Comparison of ENCODE assay signal across 16 cellular contexts in genomic region chr3:128276577-128277183, GRCh38.
DNase-seq lines count a peak whose midpoint lies in the region; ATAC-seq, FAIRE-seq and TF ChIP-seq lines count a peak whose summit lies in the region.
"Had no signal": no experiment of that assay in that cellular context is flagged by ENCODE, and none has a peak within 500 bp of the region (broad histone marks: within the 10 kb centered on the region; RNA-seq: fewer than 3 reads in every experiment).

No MANE protein-coding gene starts in this region.

- no peak for TF ChIP-seq POLR2A in H1 (IDR thresholded peaks at IDR 0.05; ENCODE audit: control extremely low read depth in 1 of 2, low read depth in 2 of 2, low read length in 2 of 2)

- H3K4me1 ChIP-seq in H1 (replicated peaks in 1 of 4; ENCODE audit: control insufficient read depth in 3 of 4, insufficient read depth in 4 of 4, low read length in 3 of 4): peaks cover 17 to 54% (median 35%) of the 10 kb centered on the region in 4 experiments
- H3K4me1 ChIP-seq in upper lobe of right lung: peaks cover 13% of the 10 kb centered on the region
- no peaks in the 10 kb centered on the region for H3K4me1 ChIP-seq in colonic mucosa

- H4K8ac ChIP-seq in H1 (ENCODE audit: extremely low read depth, insufficient read depth, low read length): no peak overlapping the region

- H3K79me1 ChIP-seq in H1 (ENCODE audit: low read depth, low read length): no peaks in the 10 kb centered on the region

- no peak overlapping the region for H3K56ac ChIP-seq in H1 (replicated peaks; ENCODE audit: insufficient read length, low read depth, low read length)

- H3K36me3 ChIP-seq in H1 (ENCODE audit: control insufficient read depth in 2 of 4, insufficient read depth in 4 of 4, low read length in 3 of 4) (no peaks in the 10 kb centered on the region), upper lobe of right lung (no peaks in the 10 kb centered on the region), colonic mucosa (no peaks in the 10 kb centered on the region)
- H3K36me3 ChIP-seq: HAP-1 had no signal

- 0 out of 2 replicates have a peak overlapping the region, but pooled peaks have one; percentile 12 for H2BK5ac ChIP-seq in H1 (ENCODE audit: low read depth, low read length)

- peak overlapping the region; percentile 52 for H4K91ac ChIP-seq in H1 (replicated peaks; ENCODE audit: insufficient read length, low read length)

- CTCF ChIA-PET in activated CD4-positive, alpha-beta T cell treated with anti-CD3 and anti-CD28 coated beads for 36 hours (lab: Charles Lee): no interaction called here
- CTCF ChIA-PET in H1 (lab: Charles Lee; ENCODE audit: partially characterized antibody): interaction anchor here (0.6 to 4.3 kb wide), 7 partner anchors 9 to 147 kb away, joined by 3 to 22 read pairs (median 3); no protein-coding TSS in a partner anchor

- H3K27ac Mint-ChIP-seq in activated CD4-positive, alpha-beta T cell treated with anti-CD3 and anti-CD28 coated beads for 36 hours: no peak overlapping the region
- peak overlapping the region; percentile 73 to 94 (median 92) for H3K27ac Mint-ChIP-seq in nephron
- H3K27ac Mint-ChIP-seq in activated T-helper 2 cell treated with anti-CD3 and anti-CD28 coated beads, Interferon-gamma antibody, Interleukin-2, Interleukin-4, amounts not matched to agents 10 μg/mL and 5 μg/mL and 100 μg/mL, durations not matched to agents 14 hours and 24 hours and 36 hours: no peak overlapping the region

- intact Hi-C loops in activated CD4-positive, alpha-beta T cell treated with anti-CD3 and anti-CD28 coated beads for 36 hours (cut with DNase I, micrococcal nuclease): no loop called here
- intact Hi-C loops in upper lobe of right lung (cut with DNase I) (no loop called here), colonic mucosa (cut with DNase I) (no loop called here)
- intact Hi-C loops in activated T-helper 2 cell treated with anti-CD3 and anti-CD28 coated beads, Interferon-gamma antibody, Interleukin-2, Interleukin-4, amounts not matched to agents 10 μg/mL and 5 μg/mL and 100 μg/mL, durations not matched to agents 14 hours and 24 hours and 36 hours (cut with micrococcal nuclease): no loop called here

- TF ChIP-seq CTCF in H1 (IDR thresholded peaks at IDR 0.05; ENCODE audit: control extremely low read depth in 1 of 3, insufficient read depth in 1 of 3, low read depth in 1 of 3, low read length in 3 of 3) (no peak), nephron (IDR thresholded peaks at IDR 0.05; ENCODE audit: unreplicated experiment in 3 of 3) (no peak), upper lobe of right lung (IDR thresholded peaks at IDR 0.05) (no peak), colonic mucosa (IDR thresholded peaks at IDR 0.05) (no peak)

- no peak overlapping the region for H3K18ac ChIP-seq in H1 (ENCODE audit: extremely low read depth, low read length)

- H2BK12ac ChIP-seq in H1 (ENCODE audit: low read depth, low read length): 0 out of 2 replicates have a peak overlapping the region, but pooled peaks have one; percentile 39

- 0 out of 2 replicates have a peak overlapping the region, but pooled peaks have one; percentile 29 for H2BK15ac ChIP-seq in H1 (ENCODE audit: low read length)

- no peak overlapping the region for H2BK20ac ChIP-seq in H1 (ENCODE audit: low read length)

- POLR2A ChIA-PET in activated CD4-positive, alpha-beta T cell treated with anti-CD3 and anti-CD28 coated beads for 36 hours (lab: Charles Lee): no interaction called here
- POLR2A ChIA-PET in H1 (lab: Charles Lee; ENCODE audit: partially characterized antibody): interaction anchor here (0.7 kb wide), 1 partner anchor 16 kb away, joined by 3 read pairs; no protein-coding TSS in a partner anchor

- H3K27ac ChIP-seq in H1 (ENCODE audit: low read depth, low read length) (no peak overlapping the region), upper lobe of right lung (no peak overlapping the region), colonic mucosa (no peak overlapping the region)
- H3K27ac ChIP-seq: 22Rv1 had no signal

- H3K23ac ChIP-seq in H1 (ENCODE audit: insufficient read length): no peak overlapping the region

- peak overlapping the region; percentile 88; the same call in 1 of the 2 replicates for H2AK5ac ChIP-seq in H1 (ENCODE audit: low read depth, low read length)

- H3K9me3 ChIP-seq in H1 (ENCODE audit: insufficient read depth in 2 of 2, low read depth in 1 of 2, low read length in 1 of 2) (no peaks in the 10 kb centered on the region), upper lobe of right lung (no peaks in the 10 kb centered on the region), colonic mucosa (no peaks in the 10 kb centered on the region)
- H3K9me3 ChIP-seq: HAP-1 had no signal

- H3K9me3 Mint-ChIP-seq in activated CD4-positive, alpha-beta T cell treated with anti-CD3 and anti-CD28 coated beads for 36 hours (ENCODE audit: low read depth): no peaks in the 10 kb centered on the region
- H3K9me3 Mint-ChIP-seq in nephron: no peaks in the 10 kb centered on the region
- H3K9me3 Mint-ChIP-seq in activated T-helper 2 cell treated with anti-CD3 and anti-CD28 coated beads, Interferon-gamma antibody, Interleukin-2, Interleukin-4, amounts not matched to agents 10 μg/mL and 5 μg/mL and 100 μg/mL, durations not matched to agents 14 hours and 24 hours and 36 hours: no peaks in the 10 kb centered on the region

- H3K27me3 ChIP-seq in H1 (replicated peaks in 1 of 4; ENCODE audit: control insufficient read depth in 3 of 4, extremely low read depth in 1 of 4, insufficient read depth in 3 of 4, low read length in 3 of 4): peaks cover 0 to 5% (median 2%) of the 10 kb centered on the region in 4 experiments; a peak in 3 of 7 replicates
- no peaks in the 10 kb centered on the region for H3K27me3 ChIP-seq in upper lobe of right lung
- no peaks in the 10 kb centered on the region for H3K27me3 ChIP-seq in colonic mucosa

- H4K5ac ChIP-seq in H1 (ENCODE audit: insufficient read length, low read depth, low read length): no peak overlapping the region

- H3K27me3 Mint-ChIP-seq in activated CD4-positive, alpha-beta T cell treated with anti-CD3 and anti-CD28 coated beads for 36 hours: no peaks in the 10 kb centered on the region
- H3K27me3 Mint-ChIP-seq in nephron (ENCODE audit: low read depth): no peaks in the 10 kb centered on the region
- no peaks in the 10 kb centered on the region for H3K27me3 Mint-ChIP-seq in activated T-helper 2 cell treated with anti-CD3 and anti-CD28 coated beads, Interferon-gamma antibody, Interleukin-2, Interleukin-4, amounts not matched to agents 10 μg/mL and 5 μg/mL and 100 μg/mL, durations not matched to agents 14 hours and 24 hours and 36 hours (ENCODE audit: low read depth)

- H3K23me2 ChIP-seq in H1 (ENCODE audit: low read depth, low read length): no peaks in the 10 kb centered on the region

- WGBS in H1 (ENCODE audit: extremely low coverage in 1 of 2, insufficient coverage in 1 of 2, insufficient read length in 1 of 2, insufficient replicate concordance in 2 of 2, low coverage in 1 of 2, low lambda C conversion rate in 2 of 2, missing lambda C conversion rate in 1 of 2), 2 experiments: 89% methylated on average over 5 of the region's 5 CpGs; no CpG with 5 or more reads in 1 of the 2 experiments

- no peaks in the 10 kb centered on the region for H3K79me2 ChIP-seq in H1 (ENCODE audit: control insufficient read depth in 1 of 2, insufficient read depth in 2 of 2, low read length in 2 of 2)

- no peak for TF ChIP-seq EP300 in H1 (IDR thresholded peaks at IDR 0.05; ENCODE audit: borderline replicate concordance in 1 of 2, low read depth in 2 of 2, low read length in 2 of 2)

- H3K4me3 ChIP-seq in H1 (ENCODE audit: extremely low read depth in 1 of 4, insufficient read depth in 2 of 4, low read depth in 3 of 4, low read length in 4 of 4): no peak overlapping the region
- no peak overlapping the region for H3K4me3 ChIP-seq in upper lobe of right lung
- no peak overlapping the region for H3K4me3 ChIP-seq in colonic mucosa
- H3K4me3 ChIP-seq: HAP-1 had no signal

- no peaks in the 10 kb centered on the region for H3K36me3 Mint-ChIP-seq in activated CD4-positive, alpha-beta T cell treated with anti-CD3 and anti-CD28 coated beads for 36 hours (ENCODE audit: low read depth)
- H3K36me3 Mint-ChIP-seq in nephron (ENCODE audit: low read depth): no peaks in the 10 kb centered on the region
- H3K36me3 Mint-ChIP-seq in activated T-helper 2 cell treated with anti-CD3 and anti-CD28 coated beads, Interferon-gamma antibody, Interleukin-2, Interleukin-4, amounts not matched to agents 10 μg/mL and 5 μg/mL and 100 μg/mL, durations not matched to agents 14 hours and 24 hours and 36 hours (ENCODE audit: low read depth): no peaks in the 10 kb centered on the region

- DNase-seq in activated CD4-positive, alpha-beta T cell treated with anti-CD3 and anti-CD28 coated beads for 36 hours: no peak
- DNase-seq in activated CD4-positive, alpha-beta T cell treated with anti-CD3 and anti-CD28 coated beads for 4 hours: no peak
- DNase-seq in H1 (ENCODE audit: low read depth in 1 of 2, low spot score in 2 of 2) (peak in 1 of 2 experiments; percentile 39), upper lobe of right lung (no peak), colonic mucosa (no peak), DMS53 treated with DMSO at 0.1 percent for 48 hours (lab: John Stamatoyannopoulos, UW; ENCODE audit: unreplicated experiment) (no peak)
- DNase-seq in activated T-helper 2 cell treated with anti-CD3 and anti-CD28 coated beads, Interferon-gamma antibody, Interleukin-2, Interleukin-4, amounts not matched to agents 10 μg/mL and 5 μg/mL and 100 μg/mL, durations not matched to agents 14 hours and 24 hours and 36 hours (ENCODE audit: low spot score): no peak
- DNase-seq: DMS153, NCI-H1417, NCI-H2029, NCI-H526 treated with DMSO at 0.1 percent for 48 hours had no signal

- TF ChIP-seq RAD21 in H1 (IDR thresholded peaks at IDR 0.05 in 1 of 2, conservative IDR thresholded peaks at IDR 0.05 in 1 of 2; ENCODE audit: low read depth in 2 of 2, low read length in 2 of 2): no peak

- H2AFZ ChIP-seq in H1 (ENCODE audit: low read length): no peak overlapping the region

- no peak overlapping the region for H3K4me2 ChIP-seq in H1 (ENCODE audit: insufficient read depth in 1 of 2, low read depth in 2 of 2, low read length in 2 of 2)

- H2BK120ac ChIP-seq in H1 (replicated peaks; ENCODE audit: low read depth, low read length): no peak overlapping the region

- ATAC-seq in activated CD4-positive, alpha-beta T cell treated with anti-CD3 and anti-CD28 coated beads for 36 hours: peak; percentile 47
- ATAC-seq in upper lobe of right lung: peak; percentile 62
- ATAC-seq: Panc1, Right ventricle myocardium inferior had no signal

- H3K14ac ChIP-seq in H1 (ENCODE audit: insufficient read length): no peak overlapping the region

- H3K4me3 Mint-ChIP-seq in activated CD4-positive, alpha-beta T cell treated with anti-CD3 and anti-CD28 coated beads for 36 hours: no peak overlapping the region
- H3K4me3 Mint-ChIP-seq in nephron: peak overlapping the region in 1 of 3 experiments; percentile 12
- H3K4me3 Mint-ChIP-seq in activated T-helper 2 cell treated with anti-CD3 and anti-CD28 coated beads, Interferon-gamma antibody, Interleukin-2, Interleukin-4, amounts not matched to agents 10 μg/mL and 5 μg/mL and 100 μg/mL, durations not matched to agents 14 hours and 24 hours and 36 hours (ENCODE audit: low read depth): no peak overlapping the region

- FAIRE-seq in H1 (lab: Jason Lieb, UNC): no peak

- H3K9ac ChIP-seq in H1 (replicated peaks in 1 of 4; ENCODE audit: extremely low read depth in 1 of 4, low read depth in 3 of 4, low read length in 3 of 4): no peak overlapping the region
- peak overlapping the region in 1 of 2 donors; percentile 5 for H3K9ac ChIP-seq in colonic mucosa (ENCODE audit: low read depth in 2 of 2, low read length in 2 of 2)

- H4K20me1 ChIP-seq in H1 (replicated peaks in 1 of 2; ENCODE audit: control insufficient read depth in 1 of 2, insufficient read depth in 2 of 2, low read length in 2 of 2): no peaks in the 10 kb centered on the region

- H3K4me1 Mint-ChIP-seq in activated CD4-positive, alpha-beta T cell treated with anti-CD3 and anti-CD28 coated beads for 36 hours: peaks cover 4% of the 10 kb centered on the region
- peaks cover 63% of the 10 kb centered on the region for H3K4me1 Mint-ChIP-seq in nephron
- no peaks in the 10 kb centered on the region for H3K4me1 Mint-ChIP-seq in activated T-helper 2 cell treated with anti-CD3 and anti-CD28 coated beads, Interferon-gamma antibody, Interleukin-2, Interleukin-4, amounts not matched to agents 10 μg/mL and 5 μg/mL and 100 μg/mL, durations not matched to agents 14 hours and 24 hours and 36 hours (ENCODE audit: low read depth)

- no peak overlapping the region for H3K4ac ChIP-seq in H1 (replicated peaks; ENCODE audit: insufficient read length, low read depth, low read length)

Comparison
In these comparisons a context has a peak if more than half of its experiments do, and no peak if none do; other contexts are left out.
1. H3K27ac Mint-ChIP-seq: peak in nephron (3 of 3); none in activated CD4-positive, alpha-beta T cell treated with anti-CD3 and anti-CD28 coated beads for 36 hours (single experiment) and activated T-helper 2 cell treated with anti-CD3 and anti-CD28 coated beads, Interferon-gamma antibody, Interleukin-2, Interleukin-4, amounts not matched to agents 10 μg/mL and 5 μg/mL and 100 μg/mL, durations not matched to agents 14 hours and 24 hours and 36 hours (single experiment).